Comparison of ENCODE assay signal across 26 cellular contexts in the genomic region with DNA sequence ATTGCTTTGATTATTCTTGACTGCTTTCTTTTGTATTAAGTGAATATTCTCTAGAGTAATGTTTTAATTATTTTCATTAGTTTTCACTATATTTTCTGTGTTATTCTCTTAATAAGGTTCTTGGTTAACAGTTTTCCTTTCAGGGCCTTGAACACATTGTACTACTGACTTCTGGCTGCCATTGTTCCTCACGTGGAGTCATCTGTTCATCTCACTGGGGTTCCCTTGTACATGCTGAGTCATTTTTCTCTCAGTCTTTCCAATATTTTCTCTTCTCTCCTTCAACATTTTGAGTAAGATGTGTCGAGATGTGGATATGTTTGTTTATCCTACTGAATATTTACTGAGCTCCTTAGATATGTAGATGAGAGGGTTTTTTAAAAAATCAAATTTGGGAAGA.
DNase-seq lines count a peak whose midpoint lies in the region; ATAC-seq, FAIRE-seq and TF ChIP-seq lines count a peak whose summit lies in the region.
"Had no signal": no experiment of that assay in that cellular context is flagged by ENCODE, and none has a peak within 500 bp of the region (broad histone marks: within the 10 kb centered on the region; RNA-seq: fewer than 3 reads in every experiment).

No MANE protein-coding gene starts in this region.

- H3K9me3 Mint-ChIP-seq in WTC11 (peaks cover 77% of the 10 kb centered on the region), natural killer cell (peaks cover 3 to 5% of the 10 kb centered on the region in 2 donors)

- H3K4me1 ChIP-seq in H1 (replicated peaks in 1 of 4; ENCODE audit: control insufficient read depth in 3 of 4, insufficient read depth in 4 of 4, low read length in 3 of 4), result no peaks in the 10 kb centered on the region
- H3K4me1 ChIP-seq: BE2C had no signal

- TF ChIP-seq POLR2A in H1 (IDR thresholded peaks at IDR 0.05; ENCODE audit: control extremely low read depth in 1 of 2, low read depth in 2 of 2, low read length in 2 of 2), result no peak

- DNase-seq in HEK293T (ENCODE audit: extremely low spot score) (no peak), WTC11 (ENCODE audit: low spot score) (no peak), H1 (ENCODE audit: low read depth in 1 of 2, low spot score in 2 of 2) (no peak), natural killer cell (no peak), NCI-H82 (lab: John Stamatoyannopoulos, UW) (no peak)
- DNase-seq: 8988T; ACHN; BE2C; C1 segment of cervical spinal cord; CD4-positive, alpha-beta memory T cell; CD4-positive, CD25-positive, alpha-beta regulatory T cell; CD8-positive, alpha-beta memory T cell; COR-L47; DMS 273 treated with DMSO at 0.1 percent for 48 hours; DMS153; DMS53; DMS79; DND-41; EL; GDM1 had no signal

- no peak overlapping the region for H3K4me2 ChIP-seq in H1 (ENCODE audit: insufficient read depth in 1 of 2, low read depth in 2 of 2, low read length in 2 of 2)

- POLR2A ChIA-PET in HEK293T (lab: Yijun Ruan, JAX), result no interaction called here
- POLR2A ChIA-PET in WTC11 (lab: Charles Lee), result no interaction called here
- POLR2A ChIA-PET in H1 (lab: Charles Lee; ENCODE audit: partially characterized antibody), result no interaction called here

- H2AFZ ChIP-seq in H1 (ENCODE audit: low read length), result no peak overlapping the region

- ATAC-seq in WTC11 (no peak), natural killer cell (no peak)
- ATAC-seq: GM12878 had no signal

- no peaks in the 10 kb centered on the region for H3K23me2 ChIP-seq in H1 (ENCODE audit: low read depth, low read length)

- H2BK5ac ChIP-seq in H1 (ENCODE audit: low read depth, low read length), result no peak overlapping the region

- TF ChIP-seq RAD21 in H1 (IDR thresholded peaks at IDR 0.05 in 1 of 2, conservative IDR thresholded peaks at IDR 0.05 in 1 of 2; ENCODE audit: low read depth in 2 of 2, low read length in 2 of 2), result no peak

- no peaks in the 10 kb centered on the region for H3K79me2 ChIP-seq in H1 (ENCODE audit: control insufficient read depth in 1 of 2, insufficient read depth in 2 of 2, low read length in 2 of 2)

- no peak overlapping the region for H3K18ac ChIP-seq in H1 (ENCODE audit: extremely low read depth, low read length)

- WGBS in H1 (ENCODE audit: extremely low coverage in 1 of 2, insufficient coverage in 1 of 2, insufficient read length in 1 of 2, insufficient replicate concordance in 2 of 2, low coverage in 1 of 2, low lambda C conversion rate in 2 of 2, missing lambda C conversion rate in 1 of 2), 2 experiments, result 87% methylated on average over 2 of the region's 2 CpGs; no CpG with 5 or more reads in 1 of the 2 experiments

- no peak overlapping the region for H3K27ac ChIP-seq in H1 (ENCODE audit: low read depth, low read length)
- H3K27ac ChIP-seq: BLaER1 had no signal

- H4K5ac ChIP-seq in H1 (ENCODE audit: insufficient read length, low read depth, low read length), result no peak overlapping the region

- TF ChIP-seq EP300 in H1 (IDR thresholded peaks at IDR 0.05; ENCODE audit: borderline replicate concordance in 1 of 2, low read depth in 2 of 2, low read length in 2 of 2), result no peak

- H3K9me3 ChIP-seq in H1 (ENCODE audit: insufficient read depth in 2 of 2, low read depth in 1 of 2, low read length in 1 of 2), result no peaks in the 10 kb centered on the region; a peak in 1 of 4 replicates
- H3K9me3 ChIP-seq: BE2C had no signal

- H3K14ac ChIP-seq in H1 (ENCODE audit: insufficient read length), result no peak overlapping the region

- no peak overlapping the region for H4K91ac ChIP-seq in H1 (replicated peaks; ENCODE audit: insufficient read length, low read length)

- H3K56ac ChIP-seq in H1 (replicated peaks; ENCODE audit: insufficient read length, low read depth, low read length), result no peak overlapping the region

- intact Hi-C loops in natural killer cell (cut with micrococcal nuclease), result no loop called here

- H3K79me1 ChIP-seq in H1 (ENCODE audit: low read depth, low read length), result no peaks in the 10 kb centered on the region

- no peaks in the 10 kb centered on the region for H4K20me1 ChIP-seq in H1 (replicated peaks in 1 of 2; ENCODE audit: control insufficient read depth in 1 of 2, insufficient read depth in 2 of 2, low read length in 2 of 2)
- H4K20me1 ChIP-seq: BLaER1 had no signal

- no peak overlapping the region for H2AK5ac ChIP-seq in H1 (ENCODE audit: low read depth, low read length)

- no peak overlapping the region for H4K8ac ChIP-seq in H1 (ENCODE audit: extremely low read depth, insufficient read depth, low read length)

- H3K27me3 ChIP-seq in H1 (replicated peaks in 1 of 4; ENCODE audit: control insufficient read depth in 3 of 4, extremely low read depth in 1 of 4, insufficient read depth in 3 of 4, low read length in 3 of 4), result no peaks in the 10 kb centered on the region
- H3K27me3 ChIP-seq: BE2C, BLaER1 had no signal

- H2BK12ac ChIP-seq in H1 (ENCODE audit: low read depth, low read length), result no peak overlapping the region

- CTCF ChIA-PET in HEK293T (lab: Yijun Ruan, JAX), result no interaction called here
- CTCF ChIA-PET in WTC11 (lab: Charles Lee), result no interaction called here
- CTCF ChIA-PET in H1 (lab: Charles Lee; ENCODE audit: partially characterized antibody), result no interaction called here

- H3K27me3 Mint-ChIP-seq in WTC11 (ENCODE audit: low read depth), result peaks cover 5% of the 10 kb centered on the region
- peaks cover 0 to 4% of the 10 kb centered on the region in 2 donors for H3K27me3 Mint-ChIP-seq in natural killer cell (ENCODE audit: low read depth in 2 of 2)
- H3K27me3 Mint-ChIP-seq: CD4-positive, alpha-beta memory T cell; CD4-positive, CD25-positive, alpha-beta regulatory T cell had no signal

- H3K4me1 Mint-ChIP-seq in WTC11, result no peaks in the 10 kb centered on the region
- no peaks in the 10 kb centered on the region for H3K4me1 Mint-ChIP-seq in natural killer cell
- H3K4me1 Mint-ChIP-seq: CD14-positive monocyte; CD4-positive, alpha-beta memory T cell; CD4-positive, CD25-positive, alpha-beta regulatory T cell; CD8-positive, alpha-beta memory T cell had no signal

- no peak overlapping the region for H3K4me3 Mint-ChIP-seq in WTC11
- H3K4me3 Mint-ChIP-seq in natural killer cell, result no peak overlapping the region
- H3K4me3 Mint-ChIP-seq: CD14-positive monocyte; CD4-positive, alpha-beta memory T cell; CD4-positive, CD25-positive, alpha-beta regulatory T cell; CD8-positive, alpha-beta memory T cell had no signal

- H3K23ac ChIP-seq in H1 (ENCODE audit: insufficient read length), result no peak overlapping the region

- no peak for FAIRE-seq in H1 (lab: Jason Lieb, UNC)
- FAIRE-seq: A204.1, GM12878, GM12892, GM18507 had no signal

- H3K36me3 ChIP-seq in H1 (ENCODE audit: control insufficient read depth in 2 of 4, insufficient read depth in 4 of 4, low read length in 3 of 4), result no peaks in the 10 kb centered on the region
- H3K36me3 ChIP-seq: BE2C, BLaER1 had no signal

- no peak overlapping the region for H3K4me3 ChIP-seq in H1 (ENCODE audit: extremely low read depth in 1 of 4, insufficient read depth in 2 of 4, low read depth in 3 of 4, low read length in 4 of 4)
- H3K4me3 ChIP-seq: BLaER1, GM12878 had no signal

- TF ChIP-seq CTCF in WTC11 (IDR thresholded peaks at IDR 0.05), result no peak
- no peak for TF ChIP-seq CTCF in H1 (IDR thresholded peaks at IDR 0.05; ENCODE audit: control extremely low read depth in 1 of 3, insufficient read depth in 1 of 3, low read depth in 1 of 3, low read length in 3 of 3)
- no peak for TF ChIP-seq CTCF in natural killer cell (IDR thresholded peaks at IDR 0.05)

- peaks cover 74% of the 10 kb centered on the region for H3K36me3 Mint-ChIP-seq in WTC11
- H3K36me3 Mint-ChIP-seq in natural killer cell, result no peaks in the 10 kb centered on the region
- H3K36me3 Mint-ChIP-seq: CD14-positive monocyte; CD4-positive, CD25-positive, alpha-beta regulatory T cell; CD8-positive, alpha-beta memory T cell had no signal

- no peak overlapping the region for H2BK120ac ChIP-seq in H1 (replicated peaks; ENCODE audit: low read depth, low read length)

- no peak overlapping the region for H2BK15ac ChIP-seq in H1 (ENCODE audit: low read length)

- no peak overlapping the region for H3K27ac Mint-ChIP-seq in WTC11
- H3K27ac Mint-ChIP-seq in natural killer cell, result no peak overlapping the region
- H3K27ac Mint-ChIP-seq: CD14-positive monocyte; CD4-positive, CD25-positive, alpha-beta regulatory T cell had no signal

- no peak overlapping the region for H2BK20ac ChIP-seq in H1 (ENCODE audit: low read length)

- H3K4ac ChIP-seq in H1 (replicated peaks; ENCODE audit: insufficient read length, low read depth, low read length), result no peak overlapping the region

- H3K9ac ChIP-seq in H1 (replicated peaks in 1 of 4; ENCODE audit: extremely low read depth in 1 of 4, low read depth in 3 of 4, low read length in 3 of 4), result no peak overlapping the region
- H3K9ac ChIP-seq: BLaER1 had no signal

TF ChIP-seq in HEK293T, 16 proteins besides CTCF, POLR2A, EP300 and RAD21:
- no peak for TF ChIP-seq HDGF (IDR thresholded peaks at IDR 0.05; ENCODE audit: borderline replicate concordance)
- 0 out of 2 replicates have a peak, but pooled peaks have one; percentile 26 for TF ChIP-seq L3MBTL2 (conservative IDR thresholded peaks at IDR 0.05)

TF ChIP-seq in WTC11, 78 proteins besides CTCF, POLR2A, EP300 and RAD21:
- TF ChIP-seq, protein P1, sequence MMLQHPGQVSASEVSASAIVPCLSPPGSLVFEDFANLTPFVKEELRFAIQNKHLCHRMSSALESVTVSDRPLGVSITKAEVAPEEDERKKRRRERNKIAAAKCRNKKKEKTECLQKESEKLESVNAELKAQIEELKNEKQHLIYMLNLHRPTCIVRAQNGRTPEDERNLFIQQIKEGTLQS (CRISPR knock-in tag; conservative IDR thresholded peaks at IDR 0.05), result no peak
- peak; percentile 87 for TF ChIP-seq ZNF317 (CRISPR knock-in tag; IDR thresholded peaks at IDR 0.05; ENCODE audit: borderline replicate concordance, low read depth)

TF ChIP-seq in H1, 55 proteins besides CTCF, POLR2A, EP300 and RAD21:
- TF ChIP-seq CBX5 (IDR thresholded peaks at IDR 0.05; ENCODE audit: low read depth, low read length) (no peak), MAFK (IDR thresholded peaks at IDR 0.05; ENCODE audit: low read depth, low read length) (peak; percentile 27; the same call in 1 of the 2 replicates), BACH1 (IDR thresholded peaks at IDR 0.05; ENCODE audit: low read length) (peak; percentile 19; the same call in 1 of the 2 replicates)
